In genomic region chr15:71800835-71801745, GRCh38 we compare ENCODE assay signal across 8 cellular contexts. TPM values are rescaled to one million over a fixed set of nuclear protein-coding genes. Genes with fewer than 3 reads are reported as not detected.
DNase-seq lines count a peak whose midpoint lies in the region; ATAC-seq and TF ChIP-seq lines count a peak whose summit lies in the region.

No MANE protein-coding gene starts in this region.

- H3K4me1 Mint-ChIP-seq in activated T-helper 2 cell treated with anti-CD3 and anti-CD28 coated beads, Interferon-gamma antibody, Interleukin-2, Interleukin-4, amounts not matched to agents 10 μg/mL and 5 μg/mL and 100 μg/mL, durations not matched to agents 14 hours and 24 hours and 36 hours (ENCODE audit: low read depth), result no peaks in the 10 kb centered on the region

- H3K27ac Mint-ChIP-seq in activated T-helper 2 cell treated with anti-CD3 and anti-CD28 coated beads, Interferon-gamma antibody, Interleukin-2, Interleukin-4, amounts not matched to agents 10 μg/mL and 5 μg/mL and 100 μg/mL, durations not matched to agents 14 hours and 24 hours and 36 hours, result no peak overlapping the region

- TF ChIP-seq CTCF in VCaP (conservative IDR thresholded peaks at IDR 0.05) (peak; percentile 93), psoas muscle (IDR thresholded peaks at IDR 0.05) (peak; percentile 80)

- H3K9me3 ChIP-seq in psoas muscle, result no peaks in the 10 kb centered on the region

- peak; percentile 68 to 82 (median 77) for ATAC-seq in psoas muscle

- DNase-seq in A172 (ENCODE audit: low spot score), result peak; percentile 73
- DNase-seq in ELR (ENCODE audit: low read depth), result peak; percentile 82
- DNase-seq in NCI-H1105 treated with DMSO at 0.1 percent for 48 hours (lab: John Stamatoyannopoulos, UW), result peak; percentile 67
- DNase-seq in globus pallidus (ENCODE audit: low spot score), result peak; percentile 11
- no peak for DNase-seq in psoas muscle
- no peak for DNase-seq in effector CD4-positive, alpha-beta T cell
- DNase-seq in activated T-helper 2 cell treated with anti-CD3 and anti-CD28 coated beads, Interferon-gamma antibody, Interleukin-2, Interleukin-4, amounts not matched to agents 10 μg/mL and 5 μg/mL and 100 μg/mL, durations not matched to agents 14 hours and 24 hours and 36 hours (ENCODE audit: low spot score), result no peak

- intact Hi-C loops in psoas muscle (cut with DNase I), result loop anchor here (2.0 to 10.0 kb wide), 4 partner anchors 54 to 976 kb away; no protein-coding TSS in a partner anchor
- intact Hi-C loops in activated T-helper 2 cell treated with anti-CD3 and anti-CD28 coated beads, Interferon-gamma antibody, Interleukin-2, Interleukin-4, amounts not matched to agents 10 μg/mL and 5 μg/mL and 100 μg/mL, durations not matched to agents 14 hours and 24 hours and 36 hours (cut with micrococcal nuclease), result loop anchor here (1.0 kb wide), 1 partner anchor 57 kb away; no protein-coding TSS in a partner anchor

- H3K36me3 ChIP-seq in psoas muscle (ENCODE audit: insufficient read depth in 1 of 2, low read depth in 1 of 2), result no peaks in the 10 kb centered on the region

- H3K9me3 Mint-ChIP-seq in activated T-helper 2 cell treated with anti-CD3 and anti-CD28 coated beads, Interferon-gamma antibody, Interleukin-2, Interleukin-4, amounts not matched to agents 10 μg/mL and 5 μg/mL and 100 μg/mL, durations not matched to agents 14 hours and 24 hours and 36 hours, result no peaks in the 10 kb centered on the region

- H3K27ac ChIP-seq in VCaP (no peak overlapping the region; the same call in 1 of the 2 replicates), psoas muscle (no peak overlapping the region)

- H3K4me3 ChIP-seq in psoas muscle, result no peak overlapping the region

- H3K36me3 Mint-ChIP-seq in activated T-helper 2 cell treated with anti-CD3 and anti-CD28 coated beads, Interferon-gamma antibody, Interleukin-2, Interleukin-4, amounts not matched to agents 10 μg/mL and 5 μg/mL and 100 μg/mL, durations not matched to agents 14 hours and 24 hours and 36 hours (ENCODE audit: low read depth), result no peaks in the 10 kb centered on the region

- no peaks in the 10 kb centered on the region for H3K4me1 ChIP-seq in psoas muscle

- H3K27me3 Mint-ChIP-seq in activated T-helper 2 cell treated with anti-CD3 and anti-CD28 coated beads, Interferon-gamma antibody, Interleukin-2, Interleukin-4, amounts not matched to agents 10 μg/mL and 5 μg/mL and 100 μg/mL, durations not matched to agents 14 hours and 24 hours and 36 hours (ENCODE audit: low read depth), result peaks cover 4% of the 10 kb centered on the region

- no peaks in the 10 kb centered on the region for H3K27me3 ChIP-seq in psoas muscle (ENCODE audit: insufficient read depth in 3 of 3, low read length in 2 of 3)

- no peak overlapping the region for H3K4me3 Mint-ChIP-seq in activated T-helper 2 cell treated with anti-CD3 and anti-CD28 coated beads, Interferon-gamma antibody, Interleukin-2, Interleukin-4, amounts not matched to agents 10 μg/mL and 5 μg/mL and 100 μg/mL, durations not matched to agents 14 hours and 24 hours and 36 hours (ENCODE audit: low read depth)

- 53 to 62% (median 56%) methylated on average over 17 of the region's 17 CpGs for WGBS in psoas muscle, 3 donors

RNA-seq across cellular contexts. Expression of gene NR2E3, which starts 9.3 kb away (rescaled TPM):
- not detected in 2 replicates for total RNA-seq in A172 (2014; rRNA removed; shearing (Covaris generic))
- not detected for total RNA-seq in psoas muscle
- polyA plus RNA-seq in psoas muscle, result not detected
- total RNA-seq in activated T-helper 2 cell treated with anti-CD3 and anti-CD28 coated beads, Interferon-gamma antibody, Interleukin-2, Interleukin-4, amounts not matched to agents 10 μg/mL and 5 μg/mL and 100 μg/mL, durations not matched to agents 14 hours and 24 hours and 36 hours, result not detected in 2 replicates

Comparison
In these comparisons a context has a peak if more than half of its experiments do, and no peak if none do; other contexts are left out.
1. DNase-seq: peak in A172 (single experiment), ELR (single experiment), NCI-H1105 treated with DMSO at 0.1 percent for 48 hours (single experiment) and globus pallidus (single experiment); none in psoas muscle (0 of 2), effector CD4-positive, alpha-beta T cell (single experiment) and activated T-helper 2 cell treated with anti-CD3 and anti-CD28 coated beads, Interferon-gamma antibody, Interleukin-2, Interleukin-4, amounts not matched to agents 10 μg/mL and 5 μg/mL and 100 μg/mL, durations not matched to agents 14 hours and 24 hours and 36 hours (single experiment).